1 cellular context compared by ENCODE assay signal in the genomic region with DNA sequence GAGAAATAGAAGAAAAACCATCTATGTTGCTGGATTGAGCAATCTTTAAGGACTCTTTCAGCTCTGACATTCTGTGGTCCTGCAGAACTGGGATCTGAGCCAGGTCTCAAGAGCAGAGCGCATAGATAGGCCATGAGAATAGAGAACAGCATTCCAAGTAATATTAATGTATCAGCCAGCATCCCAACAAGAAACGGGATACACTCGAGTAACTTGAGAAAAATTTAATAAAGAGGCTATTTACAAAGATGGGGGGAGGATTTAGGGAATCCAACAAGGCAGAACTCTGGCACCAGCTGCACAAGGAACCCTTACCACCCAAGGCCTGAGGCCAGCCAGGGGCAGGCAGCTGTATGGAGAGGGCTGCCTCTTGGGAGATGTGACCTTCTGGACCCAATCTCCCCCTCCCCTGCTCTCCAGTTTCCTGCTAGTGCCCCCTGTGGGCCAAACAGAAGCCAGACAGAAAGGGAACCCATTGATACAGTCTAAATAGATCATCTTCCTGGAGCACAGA.
TF ChIP-seq lines count a peak whose summit lies in the region.

No MANE protein-coding gene starts in this region.

TF ChIP-seq in HepG2, 621 proteins besides CTCF, POLR2A, EP300 and RAD21 (continued from another document):
- TF ChIP-seq RBFOX2 (IDR thresholded peaks at IDR 0.05; ENCODE audit: low read depth, low read length) (no peak), CHD4 (IDR thresholded peaks at IDR 0.05; ENCODE audit: borderline replicate concordance, low read length) (no peak), HNF4G (IDR thresholded peaks at IDR 0.05; ENCODE audit: borderline replicate concordance, low read depth, low read length) (peak; percentile 41; the same call in 1 of the 2 replicates), HNF4G (CRISPR knock-in tag; IDR thresholded peaks at IDR 0.05; ENCODE audit: borderline replicate concordance, low read depth) (no peak), KDM6A (CRISPR knock-in tag; IDR thresholded peaks at IDR 0.05; ENCODE audit: low read depth) (no peak), STAG1 (CRISPR knock-in tag; IDR thresholded peaks at IDR 0.05) (0 out of 2 replicates have a peak, but pooled peaks have one; percentile 11), ZNF510 (CRISPR knock-in tag; IDR thresholded peaks at IDR 0.05; ENCODE audit: low read depth) (no peak), NFYB (CRISPR knock-in tag; IDR thresholded peaks at IDR 0.05) (no peak), RBAK (CRISPR knock-in tag; IDR thresholded peaks at IDR 0.05) (no peak), ZNF230 (CRISPR knock-in tag; IDR thresholded peaks at IDR 0.05) (no peak), ZNF512B (CRISPR knock-in tag; IDR thresholded peaks at IDR 0.05; ENCODE audit: borderline replicate concordance) (no peak), SMAD3 (CRISPR knock-in tag; IDR thresholded peaks at IDR 0.05) (no peak), POLR2AphosphoS5 (IDR thresholded peaks at IDR 0.05; ENCODE audit: low read depth, low read length) (no peak), ZSCAN9 (CRISPR knock-in tag; IDR thresholded peaks at IDR 0.05; ENCODE audit: borderline replicate concordance) (no peak), ZHX2 (IDR thresholded peaks at IDR 0.05; ENCODE audit: low read depth) (no peak), ZHX2 (CRISPR knock-in tag; IDR thresholded peaks at IDR 0.05; ENCODE audit: borderline replicate concordance) (no peak), HNF4A (CRISPR knock-in tag; IDR thresholded peaks at IDR 0.05) (peak; percentile 64), CEBPB (IDR thresholded peaks at IDR 0.05; ENCODE audit: borderline replicate concordance, low read depth, low read length) (0 out of 2 replicates have a peak, but pooled peaks have one; percentile 50)
- TF ChIP-seq, protein P1, sequence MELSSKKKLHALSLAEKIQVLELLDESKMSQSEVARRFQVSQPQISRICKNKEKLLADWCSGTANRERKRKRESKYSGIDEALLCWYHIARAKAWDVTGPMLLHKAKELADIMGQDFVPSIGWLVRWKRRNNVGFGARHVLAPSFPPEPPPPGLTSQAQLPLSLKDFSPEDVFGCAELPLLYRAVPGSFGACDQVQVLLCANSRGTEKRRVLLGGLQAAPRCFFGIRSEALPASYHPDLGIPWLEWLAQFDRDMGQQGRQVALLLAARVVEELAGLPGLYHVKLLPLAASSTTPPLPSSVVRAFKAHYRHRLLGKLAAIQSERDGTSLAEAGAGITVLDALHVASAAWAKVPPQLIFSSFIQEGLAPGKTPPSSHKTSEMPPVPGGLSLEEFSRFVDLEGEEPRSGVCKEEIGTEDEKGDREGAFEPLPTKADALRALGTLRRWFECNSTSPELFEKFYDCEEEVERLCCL (CRISPR knock-in tag; IDR thresholded peaks at IDR 0.05; ENCODE audit: borderline replicate concordance), result no peak
- TF ChIP-seq, protein P2, sequence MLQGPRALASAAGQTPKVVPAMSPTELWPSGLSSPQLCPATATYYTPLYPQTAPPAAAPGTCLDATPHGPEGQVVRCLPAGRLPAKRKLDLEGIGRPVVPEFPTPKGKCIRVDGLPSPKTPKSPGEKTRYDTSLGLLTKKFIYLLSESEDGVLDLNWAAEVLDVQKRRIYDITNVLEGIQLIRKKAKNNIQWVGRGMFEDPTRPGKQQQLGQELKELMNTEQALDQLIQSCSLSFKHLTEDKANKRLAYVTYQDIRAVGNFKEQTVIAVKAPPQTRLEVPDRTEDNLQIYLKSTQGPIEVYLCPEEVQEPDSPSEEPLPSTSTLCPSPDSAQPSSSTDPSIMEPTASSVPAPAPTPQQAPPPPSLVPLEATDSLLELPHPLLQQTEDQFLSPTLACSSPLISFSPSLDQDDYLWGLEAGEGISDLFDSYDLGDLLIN (CRISPR knock-in tag; IDR thresholded peaks at IDR 0.05; ENCODE audit: borderline replicate concordance), result no peak
- TF ChIP-seq, protein P3, sequence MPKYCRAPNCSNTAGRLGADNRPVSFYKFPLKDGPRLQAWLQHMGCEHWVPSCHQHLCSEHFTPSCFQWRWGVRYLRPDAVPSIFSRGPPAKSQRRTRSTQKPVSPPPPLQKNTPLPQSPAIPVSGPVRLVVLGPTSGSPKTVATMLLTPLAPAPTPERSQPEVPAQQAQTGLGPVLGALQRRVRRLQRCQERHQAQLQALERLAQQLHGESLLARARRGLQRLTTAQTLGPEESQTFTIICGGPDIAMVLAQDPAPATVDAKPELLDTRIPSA (CRISPR knock-in tag; IDR thresholded peaks at IDR 0.05; ENCODE audit: borderline replicate concordance), result no peak
- TF ChIP-seq, protein P4, sequence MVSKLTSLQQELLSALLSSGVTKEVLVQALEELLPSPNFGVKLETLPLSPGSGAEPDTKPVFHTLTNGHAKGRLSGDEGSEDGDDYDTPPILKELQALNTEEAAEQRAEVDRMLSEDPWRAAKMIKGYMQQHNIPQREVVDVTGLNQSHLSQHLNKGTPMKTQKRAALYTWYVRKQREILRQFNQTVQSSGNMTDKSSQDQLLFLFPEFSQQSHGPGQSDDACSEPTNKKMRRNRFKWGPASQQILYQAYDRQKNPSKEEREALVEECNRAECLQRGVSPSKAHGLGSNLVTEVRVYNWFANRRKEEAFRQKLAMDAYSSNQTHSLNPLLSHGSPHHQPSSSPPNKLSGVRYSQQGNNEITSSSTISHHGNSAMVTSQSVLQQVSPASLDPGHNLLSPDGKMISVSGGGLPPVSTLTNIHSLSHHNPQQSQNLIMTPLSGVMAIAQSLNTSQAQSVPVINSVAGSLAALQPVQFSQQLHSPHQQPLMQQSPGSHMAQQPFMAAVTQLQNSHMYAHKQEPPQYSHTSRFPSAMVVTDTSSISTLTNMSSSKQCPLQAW (CRISPR knock-in tag; IDR thresholded peaks at IDR 0.05), result no peak
